Comparison of ENCODE assay signal across 20 cellular contexts in genomic region chr1:16166117-16166516, GRCh38. TPM values are rescaled to one million over a fixed set of nuclear protein-coding genes. Genes with fewer than 3 reads are reported as not detected.
A peak's percentile ranks its signal among the peaks of the same experiment; 100 is the strongest.
DNase-seq lines count a peak whose midpoint lies in the region; ATAC-seq and TF ChIP-seq lines count a peak whose summit lies in the region.
"Had no signal": no experiment of that assay in that cellular context is flagged by ENCODE, and none has a peak within 500 bp of the region (broad histone marks: within the 10 kb centered on the region; RNA-seq: fewer than 3 reads in every experiment).

No MANE protein-coding gene starts in this region.

- no peak overlapping the region for H3K9ac ChIP-seq in endodermal cell (ENCODE audit: extremely low read depth, low read length, poor library complexity, severe bottlenecking)

- no peaks in the 10 kb centered on the region for H3K36me3 ChIP-seq in CD4-positive, CD25-positive, alpha-beta regulatory T cell (ENCODE audit: control insufficient read depth, insufficient read depth, low read length)
- H3K36me3 ChIP-seq in endodermal cell (ENCODE audit: control insufficient read depth, insufficient read depth, low read length), result no peaks in the 10 kb centered on the region

- no peak overlapping the region for H3K4me3 ChIP-seq in CD4-positive, CD25-positive, alpha-beta regulatory T cell (ENCODE audit: low read depth, low read length)
- no peak overlapping the region for H3K4me3 ChIP-seq in endodermal cell (ENCODE audit: low read length)
- H3K4me3 ChIP-seq: body of pancreas, psoas muscle had no signal

- H3K27me3 ChIP-seq in CD4-positive, CD25-positive, alpha-beta regulatory T cell (ENCODE audit: control insufficient read depth, insufficient read depth, low read length), result no peaks in the 10 kb centered on the region
- no peaks in the 10 kb centered on the region for H3K27me3 ChIP-seq in endodermal cell (ENCODE audit: control insufficient read depth, insufficient read depth, low read length, poor library complexity, severe bottlenecking)
- H3K27me3 ChIP-seq: body of pancreas had no signal

- peaks cover 42% of the 10 kb centered on the region for H3K4me1 ChIP-seq in CD4-positive, CD25-positive, alpha-beta regulatory T cell (ENCODE audit: control insufficient read depth, insufficient read depth, low read length, poor library complexity, severe bottlenecking)
- peaks cover 21% of the 10 kb centered on the region for H3K4me1 ChIP-seq in endodermal cell (ENCODE audit: control insufficient read depth, insufficient read depth, low read length)

- peak overlapping the region in 2 of 3 donors; percentile 56 to 89 for H3K27ac Mint-ChIP-seq in CD4-positive, CD25-positive, alpha-beta regulatory T cell
- H3K27ac Mint-ChIP-seq in endodermal cell (no peak overlapping the region), neural crest cell (ENCODE audit: unreplicated experiment) (peak overlapping the region; percentile 85)

- CTCF ChIA-PET in HEK293T (lab: Yijun Ruan, JAX), result no interaction called here

- no peaks in the 10 kb centered on the region for H3K9me3 ChIP-seq in CD4-positive, CD25-positive, alpha-beta regulatory T cell (ENCODE audit: control insufficient read depth in 2 of 2, low read length in 2 of 2)
- H3K9me3 ChIP-seq in endodermal cell (ENCODE audit: control insufficient read depth, low read length), result no peaks in the 10 kb centered on the region
- H3K9me3 ChIP-seq: body of pancreas, psoas muscle had no signal

- H3K27ac ChIP-seq in CD4-positive, CD25-positive, alpha-beta regulatory T cell (ENCODE audit: insufficient read depth, low read length, poor library complexity, severe bottlenecking), result no peak overlapping the region
- H3K27ac ChIP-seq in endodermal cell (ENCODE audit: low read depth, low read length), result no peak overlapping the region
- H3K27ac ChIP-seq: C4-2B, psoas muscle had no signal

- no peaks in the 10 kb centered on the region for H3K9me3 Mint-ChIP-seq in CD4-positive, CD25-positive, alpha-beta regulatory T cell
- H3K9me3 Mint-ChIP-seq in endodermal cell (no peaks in the 10 kb centered on the region), neural crest cell (no peaks in the 10 kb centered on the region)

- no peak for DNase-seq in CD4-positive, CD25-positive, alpha-beta regulatory T cell
- DNase-seq in HEK293T (ENCODE audit: extremely low spot score), result no peak
- peak; percentile 55 for DNase-seq in endodermal cell
- no peak for DNase-seq in neural crest cell (ENCODE audit: low read depth, low spot score)
- no peak for DNase-seq in GM03348 (ENCODE audit: low spot score)
- DNase-seq in A172 (ENCODE audit: low spot score), result no peak
- no peak for DNase-seq in mesenteric fat pad (ENCODE audit: low spot score)
- DNase-seq: activated CD4-positive, alpha-beta T cell treated with anti-CD3 and anti-CD28 coated beads, Interleukin-2, amount 50 U/mL, for 1 hour; activated CD8-positive, alpha-beta memory T cell treated with anti-CD3 and anti-CD28 coated beads, Interleukin-2, amount 50 U/mL, for 48 hours; body of pancreas; DMS 273 treated with DMSO at 0.1 percent for 48 hours; effector CD8-positive, alpha-beta T cell; foreskin fibroblast; NCI-H1092 treated with DMSO at 0.1 percent for 48 hours; NCI-H187 treated with DMSO at 0.1 percent for 48 hours; NCI-H2227 treated with DMSO at 0.1 percent for 48 hours; psoas muscle; T-helper 9 cell had no signal

- TF ChIP-seq CTCF in endodermal cell (conservative IDR thresholded peaks at IDR 0.05) (no peak), neural crest cell (conservative IDR thresholded peaks at IDR 0.05) (no peak)

- WGBS in endodermal cell (ENCODE audit: insufficient coverage in 1 of 2, insufficient read length in 1 of 2), 2 experiments, result 0 to 48% methylated on average over 1 to 2 of the region's 2 CpGs

- H3K4me3 Mint-ChIP-seq in CD4-positive, CD25-positive, alpha-beta regulatory T cell, result peak overlapping the region; percentile 1 to 71 (median 54)
- H3K4me3 Mint-ChIP-seq in endodermal cell (peak overlapping the region; percentile 60), neural crest cell (peak overlapping the region; percentile 81)

- no peak for ATAC-seq in CD4-positive, CD25-positive, alpha-beta regulatory T cell (ENCODE audit: low read depth in 2 of 2)
- ATAC-seq: body of pancreas, HCT116, psoas muscle had no signal

- POLR2A ChIA-PET in HEK293T (lab: Yijun Ruan, JAX), result no interaction called here

- H3K27me3 Mint-ChIP-seq in CD4-positive, CD25-positive, alpha-beta regulatory T cell, result peaks cover 4% of the 10 kb centered on the region
- H3K27me3 Mint-ChIP-seq in endodermal cell (ENCODE audit: insufficient read depth), result no peaks in the 10 kb centered on the region
- H3K27me3 Mint-ChIP-seq in neural crest cell (ENCODE audit: low read depth), result no peaks in the 10 kb centered on the region

- H3K4me1 Mint-ChIP-seq in CD4-positive, CD25-positive, alpha-beta regulatory T cell, result peaks cover 5 to 75% (median 47%) of the 10 kb centered on the region in 4 donors
- H3K4me1 Mint-ChIP-seq in endodermal cell (peaks cover 52% of the 10 kb centered on the region), neural crest cell (peaks cover 62% of the 10 kb centered on the region)

- no peaks in the 10 kb centered on the region for H3K36me3 Mint-ChIP-seq in CD4-positive, CD25-positive, alpha-beta regulatory T cell
- no peaks in the 10 kb centered on the region for H3K36me3 Mint-ChIP-seq in endodermal cell (ENCODE audit: low read depth)
- H3K36me3 Mint-ChIP-seq in neural crest cell (ENCODE audit: low read depth), result no peaks in the 10 kb centered on the region

TF ChIP-seq in HEK293T, 16 proteins besides CTCF, POLR2A, EP300 and RAD21:
- TF ChIP-seq HDGF (IDR thresholded peaks at IDR 0.05; ENCODE audit: borderline replicate concordance), result no peak
- peak; percentile 30; the same call in 1 of the 2 replicates for TF ChIP-seq PKNOX1 (IDR thresholded peaks at IDR 0.05)
- TF ChIP-seq NFRKB (IDR thresholded peaks at IDR 0.05), result no peak
- no peak for TF ChIP-seq LEF1 (IDR thresholded peaks at IDR 0.05; ENCODE audit: borderline replicate concordance)
- no peak for TF ChIP-seq ARNT (IDR thresholded peaks at IDR 0.05)

RNA-seq across cellular contexts. Expression of gene EPHA2, which starts 10.2 kb away (rescaled TPM):
- total RNA-seq in CD4-positive, CD25-positive, alpha-beta regulatory T cell, result not detected
- polyA plus RNA-seq in CD4-positive, CD25-positive, alpha-beta regulatory T cell, result not detected
- total RNA-seq in endodermal cell (10 to 100 TPM; 56.5 to 64.3 TPM), neural crest cell (21.7 and 25.0 TPM in 2 replicates), mesenteric fat pad (17.6 TPM)
- 56.0 TPM for polyA plus RNA-seq in endodermal cell (2013, experiment 1 of 2)
- polyA plus RNA-seq in endodermal cell (2013, experiment 2 of 2), result 56.3 TPM
- total RNA-seq in A172 (2014; rRNA removed; shearing (Covaris generic)), result 54.3 and 78.1 TPM in 2 replicates

RNA-seq across cellular contexts. Expression of gene ARHGEF19, which starts 46.3 kb away (rescaled TPM):
- total RNA-seq in CD4-positive, CD25-positive, alpha-beta regulatory T cell, result 10.4 TPM
- polyA plus RNA-seq in CD4-positive, CD25-positive, alpha-beta regulatory T cell, result 1 to 10 TPM; 5.6 to 8.5 (median 8.1) TPM
- total RNA-seq in endodermal cell, result 10 to 100 TPM; 14.8 to 17.5 TPM
- polyA plus RNA-seq in endodermal cell (2013, experiment 1 of 2), result 10.2 TPM
- 10.8 TPM for polyA plus RNA-seq in endodermal cell (2013, experiment 2 of 2)
- total RNA-seq in neural crest cell, result 7.7 and 9.0 TPM in 2 replicates
- 0.50 and 1.1 TPM in 2 replicates for total RNA-seq in A172 (2014; rRNA removed; shearing (Covaris generic))
- total RNA-seq in mesenteric fat pad, result 6.7 TPM

Comparison
In these comparisons a context has a peak if more than half of its experiments do, and no peak if none do; other contexts are left out.
1. RNA of gene EPHA2, which starts 10.2 kb away (total RNA-seq): 54.3 to 78.1 TPM in A172, 56.5 to 64.3 TPM in endodermal cell, 21.7 to 25.0 TPM in neural crest cell and 17.6 TPM in mesenteric fat pad (single experiment); not detected in CD4-positive, CD25-positive, alpha-beta regulatory T cell (single experiment); every median in the first group is over 10 times any median in the second.
2. Peak in every context shown above with its lines, with median percentiles within 50 percentile points of each other: H3K4me3 Mint-ChIP-seq.